Comparison of ENCODE assay signal across 40 cellular contexts in genomic region chr2:30880516-30880915, GRCh38.
"Had no signal": no experiment of that assay in that cellular context is flagged by ENCODE, and none has a peak within 500 bp of the region (broad histone marks: within the 10 kb centered on the region; RNA-seq: fewer than 3 reads in every experiment).

No MANE protein-coding gene starts in this region.

- H3K36me3 ChIP-seq: adrenal gland, ascending aorta, brain microvascular endothelial cell, breast epithelium, cardiac muscle cell had no signal

- H3K4me3 ChIP-seq: adrenal gland, ascending aorta, body of pancreas, breast epithelium, cardiac muscle cell had no signal

- DNase-seq: activated effector memory CD4-positive, alpha-beta T cell treated with anti-CD3 and anti-CD28 coated beads, Interleukin-2, amount 50 U/mL, for 16 hours; activated effector memory CD4-positive, alpha-beta T cell treated with Interleukin-2 at 50 U/mL for 16 hours; activated gamma-delta T cell; activated gamma-delta T cell treated with Interleukin-2 at 50 U/mL for 16 hours; activated naive CD4-positive, alpha-beta T cell; activated naive CD4-positive, alpha-beta T cell treated with anti-CD3 and anti-CD28 coated beads for 36 hours; activated naive CD4-positive, alpha-beta T cell treated with anti-CD3 and anti-CD28 coated beads, Interleukin-2, amount 10 ng/mL, durations not matched to agents 7 days and 5 days; activated naive CD4-positive, alpha-beta T cell treated with anti-CD3 and anti-CD28 coated beads, Interleukin-2, amount 50 U/mL, for 16 hours; activated naive CD4-positive, alpha-beta T cell treated with Interleukin-2 at 50 U/mL for 16 hours; activated naive CD8-positive, alpha-beta T cell treated with anti-CD3 and anti-CD28 coated beads for 36 hours; activated naive CD8-positive, alpha-beta T cell treated with anti-CD3 and anti-CD28 coated beads, Interleukin-2, amount 10 ng/mL, durations not matched to agents 7 days and 5 days; activated naive CD8-positive, alpha-beta T cell treated with anti-CD3 and anti-CD28 coated beads, Interleukin-2, amount 50 U/mL, for 24 hours; activated T-cell treated with anti-CD3 and anti-CD28 coated beads for 4 hours; activated T-cell treated with anti-CD3 and anti-CD28 coated beads, Interleukin-2, amount 50 U/mL, for 1 hour; activated T-cell treated with anti-CD3 and anti-CD28 coated beads, Interleukin-2, amount 50 U/mL, for 24 hours; activated T-cell treated with anti-CD3 and anti-CD28 coated beads, Interleukin-2, amount 50 U/mL, for 4 hours; activated T-cell treated with anti-CD3 and anti-CD28 coated beads, Interleukin-2, amount 50 U/mL, for 48 hours; activated T-cell treated with anti-CD3 and anti-CD28 coated beads, Interleukin-2, amount 50 U/mL, for 72 hours; adrenal gland; amniotic stem cell; amygdala; anterior cingulate cortex; aorta; body of pancreas; brain microvascular endothelial cell; caudate nucleus; central memory CD4-positive, alpha-beta T cell; cerebellar nuclear complex had no signal

- H3K4me1 ChIP-seq: adrenal gland, ascending aorta, body of pancreas, breast epithelium had no signal

- H3K27ac ChIP-seq: adrenal gland, ascending aorta, body of pancreas, brain microvascular endothelial cell, breast epithelium, cardiac muscle cell had no signal

- H3K36me3 Mint-ChIP-seq: activated naive CD4-positive, alpha-beta T cell treated with anti-CD3 and anti-CD28 coated beads, Interleukin-2, amount 10 ng/mL, durations not matched to agents 7 days and 5 days; activated naive CD4-positive, alpha-beta T cell treated with anti-CD3 and anti-CD28 coated beads, Interleukin-2, amount 50 U/mL, for 24 hours; activated naive CD4-positive, alpha-beta T cell treated with anti-CD3 and anti-CD28 coated beads, Interleukin-2, amount 50 U/mL, for 72 hours; activated naive CD8-positive, alpha-beta T cell; activated naive CD8-positive, alpha-beta T cell treated with anti-CD3 and anti-CD28 coated beads for 36 hours; activated naive CD8-positive, alpha-beta T cell treated with anti-CD3 and anti-CD28 coated beads, Interleukin-2, amount 10 ng/mL, durations not matched to agents 7 days and 5 days; brain had no signal

- H3K9me3 ChIP-seq: adrenal gland, ascending aorta, body of pancreas, breast epithelium had no signal

- FAIRE-seq: astrocyte had no signal

- H3K9me3 Mint-ChIP-seq: activated naive CD4-positive, alpha-beta T cell treated with anti-CD3 and anti-CD28 coated beads for 36 hours; activated naive CD4-positive, alpha-beta T cell treated with anti-CD3 and anti-CD28 coated beads, Interleukin-2, amount 10 ng/mL, durations not matched to agents 7 days and 5 days; activated naive CD4-positive, alpha-beta T cell treated with anti-CD3 and anti-CD28 coated beads, Interleukin-2, amount 50 U/mL, for 24 hours; activated naive CD4-positive, alpha-beta T cell treated with anti-CD3 and anti-CD28 coated beads, Interleukin-2, amount 50 U/mL, for 72 hours; activated naive CD8-positive, alpha-beta T cell treated with anti-CD3 and anti-CD28 coated beads for 36 hours; activated naive CD8-positive, alpha-beta T cell treated with anti-CD3 and anti-CD28 coated beads, Interleukin-2, amount 10 ng/mL, durations not matched to agents 7 days and 5 days; activated naive CD8-positive, alpha-beta T cell treated with anti-CD3 and anti-CD28 coated beads, Interleukin-2, amount 50 U/mL, for 24 hours; activated T-cell treated with anti-CD3 and anti-CD28 coated beads, Interleukin-2, amount 50 U/mL, for 24 hours; activated T-cell treated with anti-CD3 and anti-CD28 coated beads, Interleukin-2, amount 50 U/mL, for 4 hours; activated T-helper 1 cell treated with anti-CD3 and anti-CD28 coated beads, Interleukin-12 subunit alpha, Interleukin-12 subunit beta, Interleukin-2, Interleukin-4 antibody, amounts not matched to agents 30 ng/mL and 10 ng/mL and 1 ng/mL, durations not matched to agents 14 hours and 24 hours and 36 hours; activated T-helper 17 cell treated with anti-CD3 and anti-CD28 coated beads, Interleukin-2, amount 50 U/mL, for 72 hours; activated T-helper 2 cell treated with anti-CD3 and anti-CD28 coated beads, Interferon-gamma antibody, Interleukin-2, Interleukin-4, amounts not matched to agents 10 μg/mL and 5 μg/mL and 100 μg/mL, durations not matched to agents 14 hours and 24 hours and 36 hours; central memory CD8-positive, alpha-beta T cell had no signal

- H3K27ac Mint-ChIP-seq: activated naive CD4-positive, alpha-beta T cell treated with anti-CD3 and anti-CD28 coated beads for 36 hours; activated naive CD4-positive, alpha-beta T cell treated with anti-CD3 and anti-CD28 coated beads, Interleukin-2, amount 10 ng/mL, durations not matched to agents 7 days and 5 days; activated naive CD4-positive, alpha-beta T cell treated with anti-CD3 and anti-CD28 coated beads, Interleukin-2, amount 50 U/mL, for 24 hours; activated naive CD8-positive, alpha-beta T cell; activated naive CD8-positive, alpha-beta T cell treated with anti-CD3 and anti-CD28 coated beads for 36 hours; activated naive CD8-positive, alpha-beta T cell treated with anti-CD3 and anti-CD28 coated beads, Interleukin-2, amount 10 ng/mL, durations not matched to agents 7 days and 5 days; activated naive CD8-positive, alpha-beta T cell treated with anti-CD3 and anti-CD28 coated beads, Interleukin-2, amount 50 U/mL, for 24 hours; activated T-cell treated with anti-CD3 and anti-CD28 coated beads, Interleukin-2, amount 50 U/mL, for 24 hours; activated T-cell treated with anti-CD3 and anti-CD28 coated beads, Interleukin-2, amount 50 U/mL, for 72 hours; activated T-helper 1 cell treated with anti-CD3 and anti-CD28 coated beads, Interleukin-12 subunit alpha, Interleukin-12 subunit beta, Interleukin-2, Interleukin-4 antibody, amounts not matched to agents 30 ng/mL and 10 ng/mL and 1 ng/mL, durations not matched to agents 14 hours and 24 hours and 36 hours; activated T-helper 17 cell treated with anti-CD3 and anti-CD28 coated beads, Interleukin-2, amount 50 U/mL, for 72 hours; activated T-helper 2 cell treated with anti-CD3 and anti-CD28 coated beads, Interferon-gamma antibody, Interleukin-2, Interleukin-4, amounts not matched to agents 10 μg/mL and 5 μg/mL and 100 μg/mL, durations not matched to agents 14 hours and 24 hours and 36 hours; brain had no signal

- H3K4me3 Mint-ChIP-seq: activated naive CD4-positive, alpha-beta T cell treated with anti-CD3 and anti-CD28 coated beads for 36 hours; activated naive CD4-positive, alpha-beta T cell treated with anti-CD3 and anti-CD28 coated beads, Interleukin-2, amount 10 ng/mL, durations not matched to agents 7 days and 5 days; activated naive CD4-positive, alpha-beta T cell treated with anti-CD3 and anti-CD28 coated beads, Interleukin-2, amount 50 U/mL, for 24 hours; activated naive CD8-positive, alpha-beta T cell; activated naive CD8-positive, alpha-beta T cell treated with anti-CD3 and anti-CD28 coated beads for 36 hours; activated naive CD8-positive, alpha-beta T cell treated with anti-CD3 and anti-CD28 coated beads, Interleukin-2, amount 10 ng/mL, durations not matched to agents 7 days and 5 days; activated naive CD8-positive, alpha-beta T cell treated with anti-CD3 and anti-CD28 coated beads, Interleukin-2, amount 50 U/mL, for 24 hours; activated T-cell treated with anti-CD3 and anti-CD28 coated beads, Interleukin-2, amount 50 U/mL, for 24 hours; activated T-cell treated with anti-CD3 and anti-CD28 coated beads, Interleukin-2, amount 50 U/mL, for 4 hours; activated T-cell treated with anti-CD3 and anti-CD28 coated beads, Interleukin-2, amount 50 U/mL, for 72 hours; activated T-helper 1 cell treated with anti-CD3 and anti-CD28 coated beads, Interleukin-12 subunit alpha, Interleukin-12 subunit beta, Interleukin-2, Interleukin-4 antibody, amounts not matched to agents 30 ng/mL and 10 ng/mL and 1 ng/mL, durations not matched to agents 14 hours and 24 hours and 36 hours; activated T-helper 17 cell treated with anti-CD3 and anti-CD28 coated beads, Interleukin-2, amount 50 U/mL, for 72 hours; brain; central memory CD8-positive, alpha-beta T cell had no signal

- H3K4me1 Mint-ChIP-seq: activated naive CD4-positive, alpha-beta T cell treated with anti-CD3 and anti-CD28 coated beads, Interleukin-2, amount 10 ng/mL, durations not matched to agents 7 days and 5 days; activated naive CD4-positive, alpha-beta T cell treated with anti-CD3 and anti-CD28 coated beads, Interleukin-2, amount 50 U/mL, for 24 hours; activated naive CD8-positive, alpha-beta T cell treated with anti-CD3 and anti-CD28 coated beads for 36 hours; activated naive CD8-positive, alpha-beta T cell treated with anti-CD3 and anti-CD28 coated beads, Interleukin-2, amount 10 ng/mL, durations not matched to agents 7 days and 5 days; activated naive CD8-positive, alpha-beta T cell treated with anti-CD3 and anti-CD28 coated beads, Interleukin-2, amount 50 U/mL, for 24 hours; activated T-helper 17 cell treated with anti-CD3 and anti-CD28 coated beads, Interleukin-2, amount 50 U/mL, for 72 hours; brain; central memory CD8-positive, alpha-beta T cell had no signal

- H3K27me3 ChIP-seq: adrenal gland, ascending aorta, body of pancreas, brain microvascular endothelial cell, breast epithelium, cardiac muscle cell had no signal
